In the genomic region with DNA sequence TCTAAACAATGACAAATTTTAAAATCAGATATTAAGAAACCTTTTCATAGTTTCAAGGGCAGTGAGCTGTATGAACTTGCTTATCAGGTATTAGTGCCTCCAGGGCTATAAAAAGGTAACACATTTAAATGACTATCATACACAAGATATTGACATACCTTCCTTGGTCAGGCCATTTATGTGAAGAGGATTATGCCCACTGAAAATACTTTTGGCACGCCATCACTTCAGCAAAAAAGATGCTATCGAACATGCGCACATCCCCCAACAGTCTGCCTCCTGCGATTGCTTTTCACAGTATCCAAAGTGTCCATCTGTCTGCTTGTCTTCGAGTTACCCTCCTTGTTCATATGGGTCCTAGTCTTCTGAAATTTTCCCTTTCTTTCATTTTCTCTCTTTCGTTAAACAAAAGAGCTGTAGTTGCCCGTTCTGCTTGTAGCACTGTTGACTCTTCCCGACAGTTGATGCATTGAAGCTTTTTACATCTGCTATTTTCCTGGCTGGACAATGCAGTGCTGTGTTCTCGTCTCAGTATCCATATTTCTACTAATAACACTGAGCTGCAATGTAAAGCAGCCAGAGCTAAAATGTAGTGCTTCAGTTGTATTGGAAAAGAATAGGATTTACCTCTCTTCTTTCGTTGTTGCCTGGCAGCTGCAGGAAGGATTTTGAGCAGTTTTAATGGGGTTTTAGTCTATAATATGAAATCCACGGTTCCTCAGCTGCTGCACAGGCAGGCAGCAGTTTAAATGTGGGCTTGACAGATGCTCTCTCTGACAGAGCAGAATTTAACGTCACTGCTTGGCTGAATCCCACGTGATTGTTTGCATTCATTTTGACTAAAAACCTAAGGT, we compare ENCODE assay signal across 9 cellular contexts. TPM values are rescaled to one million over a fixed set of nuclear protein-coding genes. Genes with fewer than 3 reads are reported as not detected.
A peak's percentile ranks its signal among the peaks of the same experiment; 100 is the strongest.
DNase-seq lines count a peak whose midpoint lies in the region; FAIRE-seq and TF ChIP-seq lines count a peak whose summit lies in the region.
"Had no signal": no experiment of that assay in that cellular context is flagged by ENCODE, and none has a peak within 500 bp of the region (broad histone marks: within the 10 kb centered on the region; RNA-seq: fewer than 3 reads in every experiment).

Gene B3GALT2, minus strand, starts transcription at position 753 of the 854 bp plus-strand sequence. CDS start 5,051 bp downstream, outside the sequence.

- H3K9ac ChIP-seq in SK-N-SH (peak within 1 kb of the TSS; percentile 46), endodermal cell (ENCODE audit: extremely low read depth, low read length, poor library complexity, severe bottlenecking) (no peak within 1 kb of the TSS), mucosa of stomach (ENCODE audit: low read length) (peak within 1 kb of the TSS; percentile 19)

- DNase-seq in BJ (ENCODE audit: low read depth) (no peak), HTR-8/SVneo (ENCODE audit: insufficient read length, low spot score) (peak; percentile 30), SK-N-SH (peak; percentile 19), endodermal cell (no peak), vagina (ENCODE audit: extremely low spot score in 2 of 2) (no peak), NCI-H187 (lab: John Stamatoyannopoulos, UW) (no peak), DMS79 (lab: John Stamatoyannopoulos, UW) (no peak)

- H3K4me3 ChIP-seq in BJ (ENCODE audit: low read depth, low read length) (peak within 1 kb of the TSS; percentile 31), SK-N-SH (ENCODE audit: low read depth in 2 of 2, low read length in 1 of 2) (peak within 1 kb of the TSS; percentile 51 to 60), endodermal cell (ENCODE audit: low read length) (no peak within 1 kb of the TSS), mucosa of stomach (ENCODE audit: low read length) (no peak within 1 kb of the TSS), vagina (peak within 1 kb of the TSS; percentile 12 to 30)

- peaks cover 30 to 41% of the 10 kb centered on the region in 2 experiments; a peak in 3 of 4 replicates for H3K4me1 ChIP-seq in SK-N-SH (ENCODE audit: control insufficient read depth in 1 of 2, insufficient read depth in 2 of 2, low read depth in 1 of 2, low read length in 1 of 2)
- peaks cover 3% of the 10 kb centered on the region for H3K4me1 ChIP-seq in endodermal cell (ENCODE audit: control insufficient read depth, insufficient read depth, low read length)
- H3K4me1 ChIP-seq in mucosa of stomach (ENCODE audit: control insufficient read depth, insufficient read depth, low read length) = peaks cover 9% of the 10 kb centered on the region
- peaks cover 50% of the 10 kb centered on the region for H3K4me1 ChIP-seq in vagina

- peaks cover 13% of the 10 kb centered on the region for H3F3A ChIP-seq in SK-N-SH (replicated peaks; ENCODE audit: insufficient read depth)

- no peak within 1 kb of the TSS for H3K4me3 Mint-ChIP-seq in endodermal cell

- POLR2A ChIA-PET in BJ (lab: Charles Lee) = interaction anchor here (0.6 to 0.7 kb wide), 2 partner anchors 119 to 844 kb away, joined by 3 read pairs; no protein-coding TSS in a partner anchor
- POLR2A ChIA-PET in SK-N-SH (lab: Yijun Ruan, JAX) = no interaction called here

- peaks cover 17% of the 10 kb centered on the region for H4K20me1 ChIP-seq in SK-N-SH (ENCODE audit: insufficient read depth)

- no peaks in the 10 kb centered on the region for H3K9me3 ChIP-seq in SK-N-SH
- H3K9me3 ChIP-seq in endodermal cell (ENCODE audit: control insufficient read depth, low read length) = peaks cover 6% of the 10 kb centered on the region
- H3K9me3 ChIP-seq in mucosa of stomach (ENCODE audit: control insufficient read depth, low read length) = no peaks in the 10 kb centered on the region
- no peaks in the 10 kb centered on the region for H3K9me3 ChIP-seq in vagina

- TF ChIP-seq POLR2A in vagina (IDR thresholded peaks at IDR 0.05) = no peak

- H2AFZ ChIP-seq in SK-N-SH (ENCODE audit: low read depth) = no peak within 1 kb of the TSS

- intact Hi-C loops in vagina (cut with DNase I) = no loop called here

- H3K79me2 ChIP-seq in SK-N-SH (ENCODE audit: insufficient read depth) = peaks cover 63% of the 10 kb centered on the region

- H3K9me2 ChIP-seq in SK-N-SH = no peaks in the 10 kb centered on the region

- H3K9me3 Mint-ChIP-seq in endodermal cell = peaks cover 11% of the 10 kb centered on the region

- FAIRE-seq in HTR-8/SVneo (lab: Jason Lieb, UNC) = peak; percentile 46
- FAIRE-seq: endometrium had no signal

- CTCF ChIA-PET in BJ (lab: Yijun Ruan, JAX) = interaction anchor here (0.6 to 2.6 kb wide), 6 partner anchors 16 to 325 kb away, joined by 3 to 13 read pairs (median 3); no protein-coding TSS in a partner anchor
- CTCF ChIA-PET in SK-N-SH (lab: Yijun Ruan, JAX) = interaction anchor here (0.6 to 1.4 kb wide), 3 partner anchors 18 to 152 kb away, joined by 4 read pairs; no protein-coding TSS in a partner anchor

- H3K4me1 Mint-ChIP-seq in endodermal cell = peaks cover 20% of the 10 kb centered on the region

- no peak for TF ChIP-seq CTCF in BJ (IDR thresholded peaks at IDR 0.05; ENCODE audit: insufficient read depth, low read depth, low read length)
- TF ChIP-seq CTCF in SK-N-SH (IDR thresholded peaks at IDR 0.05) = no peak
- no peak for TF ChIP-seq CTCF in endodermal cell (conservative IDR thresholded peaks at IDR 0.05)
- no peak for TF ChIP-seq CTCF in vagina (IDR thresholded peaks at IDR 0.05)

- H3K27ac Mint-ChIP-seq in endodermal cell = no peak within 1 kb of the TSS

- peaks cover 9% of the 10 kb centered on the region for H3K36me3 Mint-ChIP-seq in endodermal cell (ENCODE audit: low read depth)

- TF ChIP-seq EP300 in SK-N-SH (IDR thresholded peaks at IDR 0.05; ENCODE audit: borderline replicate concordance in 1 of 2, low read depth in 1 of 2, low read length in 1 of 2) = no peak

- H3K36me3 ChIP-seq in BJ (ENCODE audit: control insufficient read depth, insufficient read depth, low read length) (no peaks in the 10 kb centered on the region), SK-N-SH (replicated peaks in 1 of 2; ENCODE audit: control insufficient read depth in 1 of 2, insufficient read depth in 2 of 2, low read length in 1 of 2) (peaks cover 0 to 6% of the 10 kb centered on the region in 2 experiments), endodermal cell (ENCODE audit: control insufficient read depth, insufficient read depth, low read length) (no peaks in the 10 kb centered on the region), mucosa of stomach (ENCODE audit: control insufficient read depth, insufficient read depth, low read length) (no peaks in the 10 kb centered on the region), vagina (no peaks in the 10 kb centered on the region)

- H3K27ac ChIP-seq in SK-N-SH (ENCODE audit: low read depth in 2 of 2, low read length in 1 of 2) (peak within 1 kb of the TSS; percentile 62 to 85), endodermal cell (ENCODE audit: low read depth, low read length) (peak within 1 kb of the TSS; percentile 89), vagina (peak within 1 kb of the TSS; percentile 43)

- 14% methylated on average over 13 of the region's 13 CpGs for WGBS in SK-N-SH (ENCODE audit: low lambda C conversion rate)
- 66 to 84% methylated on average over 11 to 13 of the region's 13 CpGs for WGBS in endodermal cell (ENCODE audit: insufficient coverage in 1 of 2, insufficient read length in 1 of 2), 2 experiments

- no peak for TF ChIP-seq RAD21 in SK-N-SH (IDR thresholded peaks at IDR 0.05; ENCODE audit: low read length)

- H3K27me3 Mint-ChIP-seq in endodermal cell (ENCODE audit: insufficient read depth) = no peaks in the 10 kb centered on the region

- H3K27me3 ChIP-seq in BJ (ENCODE audit: control insufficient read depth, insufficient read depth, low read length) (no peaks in the 10 kb centered on the region), SK-N-SH (ENCODE audit: insufficient read depth) (no peaks in the 10 kb centered on the region), endodermal cell (ENCODE audit: control insufficient read depth, insufficient read depth, low read length, poor library complexity, severe bottlenecking) (no peaks in the 10 kb centered on the region), mucosa of stomach (ENCODE audit: control insufficient read depth, insufficient read depth, low read length) (no peaks in the 10 kb centered on the region), vagina (no peaks in the 10 kb centered on the region)

- H3K4me2 ChIP-seq in SK-N-SH = peak within 1 kb of the TSS; percentile 90

TF ChIP-seq in SK-N-SH, 30 proteins besides CTCF, POLR2A, EP300 and RAD21 (continues in another document):
- TF ChIP-seq, protein P1, sequence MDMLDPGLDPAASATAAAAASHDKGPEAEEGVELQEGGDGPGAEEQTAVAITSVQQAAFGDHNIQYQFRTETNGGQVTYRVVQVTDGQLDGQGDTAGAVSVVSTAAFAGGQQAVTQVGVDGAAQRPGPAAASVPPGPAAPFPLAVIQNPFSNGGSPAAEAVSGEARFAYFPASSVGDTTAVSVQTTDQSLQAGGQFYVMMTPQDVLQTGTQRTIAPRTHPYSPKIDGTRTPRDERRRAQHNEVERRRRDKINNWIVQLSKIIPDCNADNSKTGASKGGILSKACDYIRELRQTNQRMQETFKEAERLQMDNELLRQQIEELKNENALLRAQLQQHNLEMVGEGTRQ (IDR thresholded peaks at IDR 0.05; ENCODE audit: borderline replicate concordance, low read depth, low read length) = no peak
- TF ChIP-seq JUND (IDR thresholded peaks at IDR 0.05) (no peak), POLR2AphosphoS5 (IDR thresholded peaks at IDR 0.05; ENCODE audit: low read depth, low read length) (no peak)

RNA-seq across cellular contexts. Expression of gene B3GALT2, which starts in this region (rescaled TPM):
- polyA plus RNA-seq in BJ (2011; rRNA removed) (1.5 and 3.7 TPM in 2 replicates), SK-N-SH (2012; rRNA removed) (0.23 and 0.37 TPM in 2 replicates)
- 0.90 and 1.0 TPM in 2 replicates for polyA minus RNA-seq in BJ (2011; rRNA and poly(A)+ RNA removed)
- 0.64 and 0.73 TPM in 2 replicates for polyA plus RNA-seq in SK-N-SH (2012; cell fraction: cytosol; rRNA removed)
- 0.06 and 0.25 TPM in 2 replicates for polyA plus RNA-seq in SK-N-SH (2012; cell fraction: nucleus; rRNA removed)
- total RNA-seq in endodermal cell (not detected), vagina (0.49 TPM)
- 1.8 TPM for polyA plus RNA-seq in endodermal cell (2013, experiment 1 of 2)
- 2.2 TPM for polyA plus RNA-seq in endodermal cell (2013, experiment 2 of 2)

Comparison
In these comparisons a context has a peak if more than half of its experiments do, and no peak if none do; other contexts are left out.
1. Peak in DNase-seq, H3K4me3 ChIP-seq, H3K27ac ChIP-seq, H3K9ac ChIP-seq and H3K4me2 ChIP-seq in SK-N-SH; RNA of the gene not detected or under 1 TPM.
2. H3K4me3 ChIP-seq: peak in BJ (single experiment) and vagina (2 of 2); none in endodermal cell (single experiment) and mucosa of stomach (single experiment).
3. Peak in every context shown above with its lines, with median percentiles within 50 percentile points of each other: H3K27ac ChIP-seq.